ENCODE assay signal across 16 cellular contexts in genomic region chr19:14612657-14613056, GRCh38. TPM values are rescaled to one million over a fixed set of nuclear protein-coding genes. Genes with fewer than 3 reads are reported as not detected.
DNase-seq lines count a peak whose midpoint lies in the region; ATAC-seq and TF ChIP-seq lines count a peak whose summit lies in the region.
"Had no signal": no experiment of that assay in that cellular context is flagged by ENCODE, and none has a peak within 500 bp of the region (broad histone marks: within the 10 kb centered on the region; RNA-seq: fewer than 3 reads in every experiment).

No MANE protein-coding gene starts in this region.

- H3K4me2 ChIP-seq in BLaER1 treated with 17β-estradiol and CSF1 and Interleukin-3, amounts not matched to agents 10 nM and 100 nM, result peak overlapping the region; percentile 65 to 85 (median 80); a peak in 21 of 22 replicates
- H3K4me2 ChIP-seq in OCI-LY7 (ENCODE audit: low read length), result 0 out of 2 replicates have a peak overlapping the region, but pooled peaks have one; percentile 12

- peaks cover 23 to 42% of the 10 kb centered on the region in 2 donors for H3K36me3 Mint-ChIP-seq in naive B cell
- peaks cover 57 to 60% of the 10 kb centered on the region in 2 donors for H3K36me3 Mint-ChIP-seq in stimulated activated naive B cell treated with anti-CD40 and anti-IgM and Interleukin-4, amounts not matched to agents 10 μg/mL and 1 μg/mL and 100 μg/mL, for 72 hours

- no peak overlapping the region for H2AFZ ChIP-seq in OCI-LY7 (ENCODE audit: low read length)
- H2AFZ ChIP-seq: GM23248 had no signal

- no peak overlapping the region for H3K4me3 ChIP-seq in BLaER1 treated with 17β-estradiol and CSF1 and Interleukin-3, amounts not matched to agents 10 nM and 100 nM
- H3K4me3 ChIP-seq in OCI-LY7 (ENCODE audit: low read depth, low read length, poor library complexity, severe bottlenecking) (no peak overlapping the region), sigmoid colon (no peak overlapping the region)
- H3K4me3 ChIP-seq: GM23248, K562 had no signal

- H4K20me1 ChIP-seq in BLaER1 treated with 17β-estradiol and CSF1 and Interleukin-3, amounts not matched to agents 10 nM and 100 nM, result no peaks in the 10 kb centered on the region
- H4K20me1 ChIP-seq in OCI-LY7 (ENCODE audit: insufficient read depth, low read length), result no peaks in the 10 kb centered on the region

- peak overlapping the region in 7 of 8 donors; percentile 22 to 93 (median 85) for H3K4me3 Mint-ChIP-seq in naive B cell
- no peak overlapping the region for H3K4me3 Mint-ChIP-seq in stimulated activated naive B cell treated with anti-CD40 and anti-IgM and Interleukin-4, amounts not matched to agents 10 μg/mL and 1 μg/mL and 100 μg/mL, for 72 hours
- H3K4me3 Mint-ChIP-seq: CD8-positive, alpha-beta memory T cell had no signal

- peak overlapping the region in 9 of 11 experiments; percentile 4 to 78 (median 72); a peak in 11 of 22 replicates for H3K9ac ChIP-seq in BLaER1 treated with 17β-estradiol and CSF1 and Interleukin-3, amounts not matched to agents 10 nM and 100 nM
- H3K9ac ChIP-seq: GM23248 had no signal

- peak overlapping the region in 9 of 11 experiments; percentile 83 to 93 (median 87); a peak in 18 of 22 replicates for H3K27ac ChIP-seq in BLaER1 treated with 17β-estradiol and CSF1 and Interleukin-3, amounts not matched to agents 10 nM and 100 nM
- H3K27ac ChIP-seq in OCI-LY7 (ENCODE audit: low read depth, low read length, poor library complexity, severe bottlenecking), result peak overlapping the region; percentile 78
- no peak overlapping the region for H3K27ac ChIP-seq in sigmoid colon
- H3K27ac ChIP-seq: GM23248, HL-60 had no signal

- H3K4me1 ChIP-seq in BLaER1 treated with 17β-estradiol and CSF1 and Interleukin-3, amounts not matched to agents 10 nM and 100 nM, result peaks cover 40 to 98% (median 77%) of the 10 kb centered on the region in 10 experiments
- H3K4me1 ChIP-seq in OCI-LY7 (ENCODE audit: insufficient read depth, low read length, poor library complexity, severe bottlenecking), result peaks cover 30% of the 10 kb centered on the region
- H3K4me1 ChIP-seq in sigmoid colon, result no peaks in the 10 kb centered on the region
- H3K4me1 ChIP-seq: Caco-2 had no signal

- no peaks in the 10 kb centered on the region; a peak in 1 of 22 replicates for H3K36me3 ChIP-seq in BLaER1 treated with 17β-estradiol and CSF1 and Interleukin-3, amounts not matched to agents 10 nM and 100 nM
- H3K36me3 ChIP-seq in OCI-LY7 (ENCODE audit: insufficient read depth, low read length) (peaks cover 51% of the 10 kb centered on the region), sigmoid colon (no peaks in the 10 kb centered on the region)

- BruUV-seq in OCI-LY7 (replicated peaks; lab: Mats Ljungman, UMichigan), result no TSS peak

- 91 to 93% methylated on average over 4 of the region's 4 CpGs for WGBS in sigmoid colon, 2 donors

- intact Hi-C loops in OCI-LY7 (cut with micrococcal nuclease; ENCODE audit: unreplicated experiment), result loop anchor here (1.0 kb wide), 1 partner anchor 7 kb away; no protein-coding TSS in a partner anchor
- intact Hi-C loops in sigmoid colon (cut with DNase I), result no loop called here

- peak overlapping the region; percentile 97 to 100 (median 100) for H3K27ac Mint-ChIP-seq in naive B cell
- peak overlapping the region; percentile 94 for H3K27ac Mint-ChIP-seq in stimulated activated naive B cell treated with anti-CD40 and anti-IgM and Interleukin-4, amounts not matched to agents 10 μg/mL and 1 μg/mL and 100 μg/mL, for 72 hours
- H3K27ac Mint-ChIP-seq: CD8-positive, alpha-beta memory T cell had no signal

- H3K27me3 Mint-ChIP-seq in naive B cell, result no peaks in the 10 kb centered on the region
- no peaks in the 10 kb centered on the region for H3K27me3 Mint-ChIP-seq in stimulated activated naive B cell treated with anti-CD40 and anti-IgM and Interleukin-4, amounts not matched to agents 10 μg/mL and 1 μg/mL and 100 μg/mL, for 72 hours

- ATAC-seq in naive B cell (ENCODE audit: low read depth in 2 of 2) (no peak), HG03460 (IDR thresholded peaks at IDR 0.05; ENCODE audit: unreplicated experiment) (no peak), GM21390 (IDR thresholded peaks at IDR 0.05; ENCODE audit: unreplicated experiment) (no peak)
- ATAC-seq in stimulated activated naive B cell treated with anti-CD40 and anti-IgM and Interleukin-4, amounts not matched to agents 10 μg/mL and 1 μg/mL and 100 μg/mL, for 72 hours (replicated peaks), result no peak
- ATAC-seq: HCT116, K562 had no signal

- POLR2A ChIA-PET in OCI-LY7 (lab: Charles Lee), result interaction anchor here (0.6 to 0.8 kb wide), 2 partner anchors 9 to 77 kb away, joined by 4 read pairs; no protein-coding TSS in a partner anchor

- H3K9me3 Mint-ChIP-seq in naive B cell, result peaks cover 0 to 4% (median 0%) of the 10 kb centered on the region in 7 donors
- peaks cover 1 to 6% of the 10 kb centered on the region in 2 donors for H3K9me3 Mint-ChIP-seq in stimulated activated naive B cell treated with anti-CD40 and anti-IgM and Interleukin-4, amounts not matched to agents 10 μg/mL and 1 μg/mL and 100 μg/mL, for 72 hours
- H3K9me3 Mint-ChIP-seq: CD8-positive, alpha-beta memory T cell had no signal

- peaks cover 44 to 88% (median 61%) of the 10 kb centered on the region in 3 donors for H3K4me1 Mint-ChIP-seq in naive B cell
- peaks cover 46 to 85% of the 10 kb centered on the region in 2 donors for H3K4me1 Mint-ChIP-seq in stimulated activated naive B cell treated with anti-CD40 and anti-IgM and Interleukin-4, amounts not matched to agents 10 μg/mL and 1 μg/mL and 100 μg/mL, for 72 hours
- H3K4me1 Mint-ChIP-seq: CD8-positive, alpha-beta memory T cell had no signal

- no peaks in the 10 kb centered on the region for H3K79me2 ChIP-seq in OCI-LY7 (ENCODE audit: insufficient read depth, low read depth, low read length)

- TF ChIP-seq CTCF in OCI-LY7 (conservative IDR thresholded peaks at IDR 0.05; ENCODE audit: low read length) (no peak), sigmoid colon (IDR thresholded peaks at IDR 0.05) (no peak)

- no peaks in the 10 kb centered on the region; a peak in 1 of 22 replicates for H3K27me3 ChIP-seq in BLaER1 treated with 17β-estradiol and CSF1 and Interleukin-3, amounts not matched to agents 10 nM and 100 nM
- no peaks in the 10 kb centered on the region for H3K27me3 ChIP-seq in sigmoid colon

- DNase-seq in OCI-LY7 (ENCODE audit: low spot score) (no peak), naive B cell (no peak), sigmoid colon (no peak)
- no peak for DNase-seq in stimulated activated naive B cell treated with anti-CD40 and anti-IgM and Interleukin-4, amounts not matched to agents 10 μg/mL and 1 μg/mL and 100 μg/mL, for 72 hours
- DNase-seq: ACHN; Caco-2; CD8-positive, alpha-beta memory T cell; EL; GM23248 had no signal

- peaks cover 0 to 11% (median 0%) of the 10 kb centered on the region in 11 experiments; a peak in 5 of 22 replicates for H3K9me3 ChIP-seq in BLaER1 treated with 17β-estradiol and CSF1 and Interleukin-3, amounts not matched to agents 10 nM and 100 nM (replicated peaks in 1 of 11)
- H3K9me3 ChIP-seq in OCI-LY7 (ENCODE audit: low read length), result no peaks in the 10 kb centered on the region
- H3K9me3 ChIP-seq in sigmoid colon, result no peaks in the 10 kb centered on the region
- H3K9me3 ChIP-seq: Caco-2 had no signal

- no peak for TF ChIP-seq POLR2A in sigmoid colon (IDR thresholded peaks at IDR 0.05)

- no peak for TF ChIP-seq EP300 in sigmoid colon (IDR thresholded peaks at IDR 0.05)

- CTCF ChIA-PET in OCI-LY7 (lab: Charles Lee; ENCODE audit: unreplicated experiment), result no interaction called here

- H3K9me2 ChIP-seq in OCI-LY7 (ENCODE audit: insufficient read depth, low read length), result no peaks in the 10 kb centered on the region

RNA-seq across cellular contexts. Expression of gene CLEC17A, which starts 29.8 kb away (rescaled TPM):
- total RNA-seq in OCI-LY7 (2014; rRNA removed; shearing (Covaris generic)), result 45.7 and 51.1 TPM in 2 replicates
- total RNA-seq in OCI-LY7 (2022), result 22.5 and 27.4 TPM in 2 replicates
- polyA plus RNA-seq in naive B cell (ENCODE audit: low read depth in 6 of 6), result 100 to 1,000 TPM in 1 of 6 donors, 10 to 100 TPM in 5; 71.6 to 127 (median 93.6) TPM
- total RNA-seq in sigmoid colon, result not detected
- polyA plus RNA-seq in sigmoid colon, result 10 to 100 TPM in 1 of 3 donors, not detected in 2; 13.7 TPM
- total RNA-seq: A172, Caco-2, GM23248, K562 had no signal
- polyA plus RNA-seq: CD8-positive, alpha-beta memory T cell; GM23248 had no signal

RNA-seq across cellular contexts. Expression of gene NDUFB7, which starts 40.8 kb away (rescaled TPM):
- total RNA-seq in OCI-LY7 (2014; rRNA removed; shearing (Covaris generic)), result 282 and 301 TPM in 2 replicates
- total RNA-seq in OCI-LY7 (2022) (137 and 141 TPM in 2 replicates), sigmoid colon (100 to 1,000 TPM; 475 to 652 (median 564) TPM)
- polyA plus RNA-seq in naive B cell (ENCODE audit: low read depth in 6 of 6) (100 to 1,000 TPM; 141 to 216 (median 170) TPM), sigmoid colon (100 to 1,000 TPM; 601 to 853 (median 808) TPM)

Comparison
In these comparisons a context has a peak if more than half of its experiments do, and no peak if none do; other contexts are left out.
1. H3K27ac ChIP-seq: peak in BLaER1 treated with 17β-estradiol and CSF1 and Interleukin-3, amounts not matched to agents 10 nM and 100 nM (9 of 11) and OCI-LY7 (single experiment); none in sigmoid colon (0 of 4).
2. H3K4me3 Mint-ChIP-seq: peak in naive B cell (7 of 8); none in stimulated activated naive B cell treated with anti-CD40 and anti-IgM and Interleukin-4, amounts not matched to agents 10 μg/mL and 1 μg/mL and 100 μg/mL, for 72 hours (0 of 2).
3. RNA of gene CLEC17A, which starts 29.8 kb away (total RNA-seq): 22.5 to 51.1 TPM in OCI-LY7; not detected in sigmoid colon; every median in the first group is over 10 times any median in the second.